ENCODE assay signal across 10 cellular contexts in the genomic region with DNA sequence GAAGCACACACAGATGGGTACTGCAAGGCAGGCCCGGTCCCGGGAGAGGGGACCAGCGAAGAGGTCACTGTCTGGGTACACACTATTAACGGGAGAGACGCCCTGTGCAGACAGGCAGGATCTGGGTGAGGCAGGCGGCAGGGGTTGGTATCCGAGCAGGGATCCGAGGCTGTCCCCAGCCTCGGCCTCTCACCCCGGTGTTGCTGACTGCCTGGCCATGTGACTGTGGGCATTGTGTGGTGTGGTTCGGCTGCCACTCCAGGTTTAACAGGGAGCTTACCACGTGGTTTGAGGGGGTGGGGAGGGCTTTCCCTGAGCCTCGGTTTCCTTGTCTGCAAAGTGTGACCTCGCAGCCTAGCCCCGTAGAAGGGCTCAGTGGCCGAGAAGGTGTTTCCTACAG. TPM values are rescaled to one million over a fixed set of nuclear protein-coding genes. Genes with fewer than 3 reads are reported as not detected.
DNase-seq lines count a peak whose midpoint lies in the region; ATAC-seq, FAIRE-seq and TF ChIP-seq lines count a peak whose summit lies in the region.
"Had no signal": no experiment of that assay in that cellular context is flagged by ENCODE, and none has a peak within 500 bp of the region (broad histone marks: within the 10 kb centered on the region; RNA-seq: fewer than 3 reads in every experiment).

No MANE protein-coding gene starts in this region.

- no peaks in the 10 kb centered on the region for H3K27me3 ChIP-seq in BLaER1 treated with 17β-estradiol and CSF1 and Interleukin-3, amounts not matched to agents 10 nM and 100 nM
- no peaks in the 10 kb centered on the region for H3K27me3 ChIP-seq in colonic mucosa
- H3K27me3 ChIP-seq in pancreas, result no peaks in the 10 kb centered on the region

- H3K4me1 ChIP-seq in BLaER1 treated with 17β-estradiol and CSF1 and Interleukin-3, amounts not matched to agents 10 nM and 100 nM, result peaks cover 85 to 100% (median 99%) of the 10 kb centered on the region in 10 experiments
- H3K4me1 ChIP-seq in colonic mucosa (peaks cover 36% of the 10 kb centered on the region), pancreas (peaks cover 38 to 60% (median 42%) of the 10 kb centered on the region in 3 donors)

- TF ChIP-seq CTCF in colonic mucosa (IDR thresholded peaks at IDR 0.05), result no peak
- no peak for TF ChIP-seq CTCF in pancreas (IDR thresholded peaks at IDR 0.05)

- intact Hi-C loops in colonic mucosa (cut with DNase I), result no loop called here
- intact Hi-C loops in pancreas (cut with DNase I), result no loop called here

- peak overlapping the region; percentile 45 to 80 (median 68); a peak in 18 of 22 replicates for H3K9ac ChIP-seq in BLaER1 treated with 17β-estradiol and CSF1 and Interleukin-3, amounts not matched to agents 10 nM and 100 nM
- no peak overlapping the region for H3K9ac ChIP-seq in colonic mucosa (ENCODE audit: low read depth in 2 of 2, low read length in 2 of 2)

- peak overlapping the region; percentile 67 to 96 (median 87); a peak in 19 of 22 replicates for H3K27ac ChIP-seq in BLaER1 treated with 17β-estradiol and CSF1 and Interleukin-3, amounts not matched to agents 10 nM and 100 nM
- H3K27ac ChIP-seq in KOPT-K1 (ENCODE audit: low read depth, low read length, poor library complexity, severe bottlenecking), result peak overlapping the region; percentile 98
- peak overlapping the region; percentile 96 for H3K27ac ChIP-seq in colonic mucosa
- peak overlapping the region in 3 of 4 donors; percentile 95 to 98 (median 96) for H3K27ac ChIP-seq in pancreas

- H3K4me3 ChIP-seq in BLaER1 treated with 17β-estradiol and CSF1 and Interleukin-3, amounts not matched to agents 10 nM and 100 nM, result no peak overlapping the region
- H3K4me3 ChIP-seq in colonic mucosa, result no peak overlapping the region
- H3K4me3 ChIP-seq in pancreas, result no peak overlapping the region

- no peak for FAIRE-seq in pancreas (lab: Jason Lieb, UNC)

- DNase-seq in colonic mucosa (no peak), pancreas (peak in 1 of 6 donors; percentile 67), SW480 (ENCODE audit: low spot score) (no peak)
- no peak for DNase-seq in effector CD8-positive, alpha-beta T cell (lab: John Stamatoyannopoulos, UW)
- DNase-seq: DMS79, NCI-H526 had no signal

- WGBS in pancreas, 2 donors, result 89 to 90% methylated on average over 16 of the region's 16 CpGs

- H4K20me1 ChIP-seq in BLaER1 treated with 17β-estradiol and CSF1 and Interleukin-3, amounts not matched to agents 10 nM and 100 nM, result peaks cover 9 to 100% (median 99%) of the 10 kb centered on the region in 11 experiments; a peak in 21 of 22 replicates

- H3K36me3 ChIP-seq in BLaER1 treated with 17β-estradiol and CSF1 and Interleukin-3, amounts not matched to agents 10 nM and 100 nM, result peaks cover 0 to 47% (median 18%) of the 10 kb centered on the region in 11 experiments; a peak in 14 of 22 replicates
- peaks cover 9% of the 10 kb centered on the region; the same call in 1 of the 2 replicates for H3K36me3 ChIP-seq in KOPT-K1 (ENCODE audit: insufficient read depth, low read length)
- no peaks in the 10 kb centered on the region for H3K36me3 ChIP-seq in colonic mucosa
- no peaks in the 10 kb centered on the region for H3K36me3 ChIP-seq in pancreas

- no peaks in the 10 kb centered on the region for H3K9me3 ChIP-seq in BLaER1 treated with 17β-estradiol and CSF1 and Interleukin-3, amounts not matched to agents 10 nM and 100 nM (replicated peaks in 1 of 11)
- no peaks in the 10 kb centered on the region for H3K9me3 ChIP-seq in KOPT-K1 (ENCODE audit: insufficient read depth, low read length, poor library complexity, severe bottlenecking)
- H3K9me3 ChIP-seq in colonic mucosa, result no peaks in the 10 kb centered on the region
- no peaks in the 10 kb centered on the region for H3K9me3 ChIP-seq in pancreas

- peak overlapping the region; percentile 71 to 100 (median 88) for H3K4me2 ChIP-seq in BLaER1 treated with 17β-estradiol and CSF1 and Interleukin-3, amounts not matched to agents 10 nM and 100 nM

- ATAC-seq in pancreas (no peak), HG02884 (IDR thresholded peaks at IDR 0.05; ENCODE audit: unreplicated experiment) (no peak), GM19463 (IDR thresholded peaks at IDR 0.05; ENCODE audit: unreplicated experiment) (no peak)

RNA-seq across cellular contexts. Expression of gene RALGDS, which starts 11.1 kb away (rescaled TPM):
- total RNA-seq in colonic mucosa, result 10 to 100 TPM; 24.2 to 39.7 TPM
- total RNA-seq in pancreas, result 10 to 100 TPM; 16.1 to 31.9 (median 20.3) TPM
- 10 to 100 TPM; 56.0 to 69.7 TPM for polyA plus RNA-seq in pancreas

RNA-seq across cellular contexts. Expression of gene GBGT1, which starts 31.5 kb away (rescaled TPM):
- total RNA-seq in colonic mucosa, result 1 to 10 TPM; 4.6 to 4.8 TPM
- 10 to 100 TPM in 1 of 6 donors, 1 to 10 TPM in 5; 1.5 to 11.9 (median 3.1) TPM for total RNA-seq in pancreas
- polyA plus RNA-seq in pancreas, result 1 to 10 TPM; 4.5 to 4.6 TPM

Comparison
In these comparisons a context has a peak if more than half of its experiments do, and no peak if none do; other contexts are left out.
1. H3K9ac ChIP-seq: peak in BLaER1 treated with 17β-estradiol and CSF1 and Interleukin-3, amounts not matched to agents 10 nM and 100 nM (11 of 11); none in colonic mucosa (0 of 2).
2. Peak in every context shown above with its lines, with median percentiles within 50 percentile points of each other: H3K27ac ChIP-seq.